ENCODE assay signal across 9 cellular contexts in genomic region chr10:61993676-61994401, GRCh38.
DNase-seq lines count a peak whose midpoint lies in the region; ATAC-seq and TF ChIP-seq lines count a peak whose summit lies in the region.
"Had no signal": no experiment of that assay in that cellular context is flagged by ENCODE, and none has a peak within 500 bp of the region (broad histone marks: within the 10 kb centered on the region; RNA-seq: fewer than 3 reads in every experiment).

No MANE protein-coding gene starts in this region.

- intact Hi-C loops in adrenal gland (cut with DNase I) = no loop called here

- H3K27me3 ChIP-seq in adrenal gland (no peaks in the 10 kb centered on the region), upper lobe of left lung (no peaks in the 10 kb centered on the region)

- H3K27ac ChIP-seq in adrenal gland (peak overlapping the region in 4 of 5 donors; percentile 4 to 88 (median 44)), upper lobe of left lung (peak overlapping the region; percentile 83 to 87 (median 84))

- peaks cover 5% of the 10 kb centered on the region for H3K9me3 Mint-ChIP-seq in activated naive CD4-positive, alpha-beta T cell treated with anti-CD3 and anti-CD28 coated beads, Interleukin-2, amount 10 ng/mL, durations not matched to agents 7 days and 5 days
- H3K9me3 Mint-ChIP-seq in endothelial cell (ENCODE audit: unreplicated experiment) = no peaks in the 10 kb centered on the region

- H3K4me3 Mint-ChIP-seq in activated naive CD4-positive, alpha-beta T cell treated with anti-CD3 and anti-CD28 coated beads, Interleukin-2, amount 10 ng/mL, durations not matched to agents 7 days and 5 days = peak overlapping the region; percentile 64
- H3K4me3 Mint-ChIP-seq in endothelial cell (ENCODE audit: unreplicated experiment) = no peak overlapping the region

- DNase-seq in activated naive CD4-positive, alpha-beta T cell treated with anti-CD3 and anti-CD28 coated beads, Interleukin-2, amount 10 ng/mL, durations not matched to agents 7 days and 5 days = no peak
- no peak for DNase-seq in activated naive CD4-positive, alpha-beta T cell (lab: John Stamatoyannopoulos, UW)
- DNase-seq in adrenal gland (no peak), lung microvascular endothelial cell (ENCODE audit: low read depth in 2 of 2) (peak; percentile 73 to 93), upper lobe of left lung (no peak), endothelial cell (ENCODE audit: low spot score) (no peak)
- DNase-seq: Kasumi-1 had no signal

- WGBS in adrenal gland, 4 donors = 62 to 64% (median 63%) methylated on average over 7 of the region's 7 CpGs
- 46 to 47% methylated on average over 7 of the region's 7 CpGs for WGBS in upper lobe of left lung, 2 donors

- H3K4me1 Mint-ChIP-seq in activated naive CD4-positive, alpha-beta T cell treated with anti-CD3 and anti-CD28 coated beads, Interleukin-2, amount 10 ng/mL, durations not matched to agents 7 days and 5 days = peaks cover 91% of the 10 kb centered on the region
- no peaks in the 10 kb centered on the region for H3K4me1 Mint-ChIP-seq in endothelial cell (ENCODE audit: unreplicated experiment)

- no peaks in the 10 kb centered on the region for H3K27me3 Mint-ChIP-seq in activated naive CD4-positive, alpha-beta T cell treated with anti-CD3 and anti-CD28 coated beads, Interleukin-2, amount 10 ng/mL, durations not matched to agents 7 days and 5 days
- no peaks in the 10 kb centered on the region for H3K27me3 Mint-ChIP-seq in endothelial cell (ENCODE audit: unreplicated experiment)

- peak overlapping the region; percentile 95 for H3K27ac Mint-ChIP-seq in activated naive CD4-positive, alpha-beta T cell treated with anti-CD3 and anti-CD28 coated beads, Interleukin-2, amount 10 ng/mL, durations not matched to agents 7 days and 5 days
- no peak overlapping the region for H3K27ac Mint-ChIP-seq in endothelial cell (ENCODE audit: unreplicated experiment)

- H3K4me3 ChIP-seq in adrenal gland = peak overlapping the region in 1 of 4 donors; percentile 41
- peak overlapping the region in 2 of 4 donors; percentile 26 to 33 for H3K4me3 ChIP-seq in upper lobe of left lung

- TF ChIP-seq POLR2A in adrenal gland (IDR thresholded peaks at IDR 0.05) (no peak), upper lobe of left lung (IDR thresholded peaks at IDR 0.05) (no peak)

- ATAC-seq in upper lobe of left lung (ENCODE audit: low FRiP score in 2 of 2) (no peak), GM21390 (IDR thresholded peaks at IDR 0.05; ENCODE audit: unreplicated experiment) (no peak), HG03045 (IDR thresholded peaks at IDR 0.05; ENCODE audit: unreplicated experiment) (no peak)

- no peaks in the 10 kb centered on the region for H3K9me3 ChIP-seq in adrenal gland (replicated peaks in 1 of 3)
- H3K9me3 ChIP-seq in upper lobe of left lung = no peaks in the 10 kb centered on the region

- TF ChIP-seq CTCF in adrenal gland (IDR thresholded peaks at IDR 0.05) (no peak), upper lobe of left lung (IDR thresholded peaks at IDR 0.05) (no peak), endothelial cell (IDR thresholded peaks at IDR 0.05; ENCODE audit: unreplicated experiment) (no peak)

- TF ChIP-seq EP300 in upper lobe of left lung (IDR thresholded peaks at IDR 0.05) = no peak

- peaks cover 16 to 23% of the 10 kb centered on the region in 2 donors for H3K4me1 ChIP-seq in adrenal gland (replicated peaks in 1 of 2)
- peaks cover 33 to 37% (median 34%) of the 10 kb centered on the region in 4 donors for H3K4me1 ChIP-seq in upper lobe of left lung

- peaks cover 66% of the 10 kb centered on the region for H3K36me3 Mint-ChIP-seq in activated naive CD4-positive, alpha-beta T cell treated with anti-CD3 and anti-CD28 coated beads, Interleukin-2, amount 10 ng/mL, durations not matched to agents 7 days and 5 days
- H3K36me3 Mint-ChIP-seq in endothelial cell (ENCODE audit: low read depth, unreplicated experiment) = no peaks in the 10 kb centered on the region

- CTCF ChIA-PET in activated naive CD4-positive, alpha-beta T cell treated with anti-CD3 and anti-CD28 coated beads, Interleukin-2, amount 10 ng/mL, durations not matched to agents 7 days and 5 days (lab: Charles Lee) = interaction anchor here (0.7 to 2.0 kb wide), 7 partner anchors 10 to 190 kb away, joined by 3 to 8 read pairs (median 5); no protein-coding TSS in a partner anchor

- H3K36me3 ChIP-seq in adrenal gland (replicated peaks in 1 of 2) (no peaks in the 10 kb centered on the region), upper lobe of left lung (no peaks in the 10 kb centered on the region)

Comparison
In these comparisons a context has a peak if more than half of its experiments do, and no peak if none do; other contexts are left out.
1. DNase-seq: peak in lung microvascular endothelial cell (2 of 2); none in activated naive CD4-positive, alpha-beta T cell treated with anti-CD3 and anti-CD28 coated beads, Interleukin-2, amount 10 ng/mL, durations not matched to agents 7 days and 5 days (single experiment), activated naive CD4-positive, alpha-beta T cell (0 of 4), adrenal gland (0 of 7), upper lobe of left lung (0 of 2) and endothelial cell (single experiment).